In the genomic region with DNA sequence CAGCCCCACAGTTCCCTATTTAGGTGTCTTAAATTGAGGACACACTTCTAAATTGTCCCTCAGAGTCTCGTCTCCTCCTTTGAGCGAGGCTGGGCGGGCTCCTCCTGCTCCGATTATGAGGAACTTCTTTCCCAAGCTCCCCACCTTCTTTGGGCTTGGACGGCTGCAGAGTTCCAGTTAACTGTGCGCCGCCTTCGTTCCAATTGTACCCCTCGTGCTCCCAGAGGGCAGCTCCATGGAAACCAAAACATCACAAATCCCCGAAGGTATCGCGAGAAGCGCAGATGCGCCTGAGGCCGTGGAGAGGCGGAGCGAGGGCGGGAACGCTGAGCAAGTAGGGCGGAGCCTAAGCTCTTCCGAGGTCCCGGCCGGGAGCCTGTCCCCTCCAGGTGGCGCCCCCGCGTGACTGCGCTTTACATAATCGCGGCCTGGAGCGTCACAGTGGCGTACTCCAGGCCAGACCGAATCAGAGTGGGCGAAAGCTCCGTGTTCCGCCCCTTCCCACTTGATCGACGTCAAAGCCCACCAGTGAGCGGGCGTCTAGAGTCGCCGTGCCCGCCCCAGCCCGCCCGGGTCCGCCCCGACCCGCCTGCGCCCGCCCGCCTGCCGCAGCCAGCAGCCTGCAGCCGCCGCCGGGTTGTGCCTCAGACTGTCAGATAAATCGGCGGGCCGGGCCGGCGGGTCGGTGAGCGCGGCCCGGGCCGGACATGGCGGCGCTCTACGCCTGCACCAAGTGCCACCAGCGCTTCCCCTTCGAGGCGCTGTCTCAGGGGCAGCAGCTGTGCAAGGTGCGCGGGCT, we compare ENCODE assay signal across 1 cellular context.
TF ChIP-seq lines count a peak whose summit lies in the region.

Gene FAM76A (plus strand): TSS at position 588 of the 799 bp plus-strand sequence. CDS start 120 bp downstream, at position 708.

TF ChIP-seq in K562, 482 proteins besides CTCF, POLR2A, EP300 and RAD21 (continued from another document and continues in another):
- TF ChIP-seq ZNF318 (IDR thresholded peaks at IDR 0.05; ENCODE audit: borderline replicate concordance in 1 of 2, low read depth in 1 of 2) (no peak), CHD7 (IDR thresholded peaks at IDR 0.05; ENCODE audit: low read depth, low read length) (no peak), GATAD2A (IDR thresholded peaks at IDR 0.05) (no peak), TAF15 (IDR thresholded peaks at IDR 0.05; ENCODE audit: low read depth, low read length) (no peak), TAL1 (IDR thresholded peaks at IDR 0.05) (no peak), ZSCAN29 (IDR thresholded peaks at IDR 0.05) (no peak), DACH1 (IDR thresholded peaks at IDR 0.05; ENCODE audit: partially characterized antibody) (peak; percentile 8), SETDB1 (IDR thresholded peaks at IDR 0.05; ENCODE audit: low read length) (no peak), ZNF232 (CRISPR knock-in tag; IDR thresholded peaks at IDR 0.05) (no peak), SIX5 (IDR thresholded peaks at IDR 0.05; ENCODE audit: borderline replicate concordance in 1 of 2, insufficient read depth in 1 of 2, low read depth in 1 of 2, low read length in 2 of 2) (no peak), NFIX (CRISPR knock-in tag; IDR thresholded peaks at IDR 0.05; ENCODE audit: low read depth) (no peak), GTF2E2 (tag; IDR thresholded peaks at IDR 0.05) (no peak), KDM5B (IDR thresholded peaks at IDR 0.05; ENCODE audit: insufficient replicate concordance, low read depth, low read length) (no peak), MCM3 (IDR thresholded peaks at IDR 0.05) (no peak)
- TF ChIP-seq, protein P1, sequence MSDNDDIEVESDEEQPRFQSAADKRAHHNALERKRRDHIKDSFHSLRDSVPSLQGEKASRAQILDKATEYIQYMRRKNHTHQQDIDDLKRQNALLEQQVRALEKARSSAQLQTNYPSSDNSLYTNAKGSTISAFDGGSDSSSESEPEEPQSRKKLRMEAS (CRISPR knock-in tag; IDR thresholded peaks at IDR 0.05) = peak; percentile 98
- TF ChIP-seq, protein P2, sequence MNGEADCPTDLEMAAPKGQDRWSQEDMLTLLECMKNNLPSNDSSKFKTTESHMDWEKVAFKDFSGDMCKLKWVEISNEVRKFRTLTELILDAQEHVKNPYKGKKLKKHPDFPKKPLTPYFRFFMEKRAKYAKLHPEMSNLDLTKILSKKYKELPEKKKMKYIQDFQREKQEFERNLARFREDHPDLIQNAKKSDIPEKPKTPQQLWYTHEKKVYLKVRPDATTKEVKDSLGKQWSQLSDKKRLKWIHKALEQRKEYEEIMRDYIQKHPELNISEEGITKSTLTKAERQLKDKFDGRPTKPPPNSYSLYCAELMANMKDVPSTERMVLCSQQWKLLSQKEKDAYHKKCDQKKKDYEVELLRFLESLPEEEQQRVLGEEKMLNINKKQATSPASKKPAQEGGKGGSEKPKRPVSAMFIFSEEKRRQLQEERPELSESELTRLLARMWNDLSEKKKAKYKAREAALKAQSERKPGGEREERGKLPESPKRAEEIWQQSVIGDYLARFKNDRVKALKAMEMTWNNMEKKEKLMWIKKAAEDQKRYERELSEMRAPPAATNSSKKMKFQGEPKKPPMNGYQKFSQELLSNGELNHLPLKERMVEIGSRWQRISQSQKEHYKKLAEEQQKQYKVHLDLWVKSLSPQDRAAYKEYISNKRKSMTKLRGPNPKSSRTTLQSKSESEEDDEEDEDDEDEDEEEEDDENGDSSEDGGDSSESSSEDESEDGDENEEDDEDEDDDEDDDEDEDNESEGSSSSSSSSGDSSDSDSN (IDR thresholded peaks at IDR 0.05; ENCODE audit: borderline replicate concordance in 1 of 2, low read depth in 2 of 2, low read length in 2 of 2) = peak; percentile 26 to 49; a peak in 2 of 4 replicates
- TF ChIP-seq, protein P3, sequence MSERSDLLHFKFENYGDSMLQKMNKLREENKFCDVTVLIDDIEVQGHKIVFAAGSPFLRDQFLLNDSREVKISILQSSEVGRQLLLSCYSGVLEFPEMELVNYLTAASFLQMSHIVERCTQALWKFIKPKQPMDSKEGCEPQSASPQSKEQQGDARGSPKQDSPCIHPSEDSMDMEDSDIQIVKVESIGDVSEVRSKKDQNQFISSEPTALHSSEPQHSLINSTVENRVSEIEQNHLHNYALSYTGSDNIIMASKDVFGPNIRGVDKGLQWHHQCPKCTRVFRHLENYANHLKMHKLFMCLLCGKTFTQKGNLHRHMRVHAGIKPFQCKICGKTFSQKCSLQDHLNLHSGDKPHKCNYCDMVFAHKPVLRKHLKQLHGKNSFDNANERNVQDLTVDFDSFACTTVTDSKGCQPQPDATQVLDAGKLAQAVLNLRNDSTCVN (CRISPR knock-in tag; IDR thresholded peaks at IDR 0.05) = no peak
- TF ChIP-seq, protein P4, sequence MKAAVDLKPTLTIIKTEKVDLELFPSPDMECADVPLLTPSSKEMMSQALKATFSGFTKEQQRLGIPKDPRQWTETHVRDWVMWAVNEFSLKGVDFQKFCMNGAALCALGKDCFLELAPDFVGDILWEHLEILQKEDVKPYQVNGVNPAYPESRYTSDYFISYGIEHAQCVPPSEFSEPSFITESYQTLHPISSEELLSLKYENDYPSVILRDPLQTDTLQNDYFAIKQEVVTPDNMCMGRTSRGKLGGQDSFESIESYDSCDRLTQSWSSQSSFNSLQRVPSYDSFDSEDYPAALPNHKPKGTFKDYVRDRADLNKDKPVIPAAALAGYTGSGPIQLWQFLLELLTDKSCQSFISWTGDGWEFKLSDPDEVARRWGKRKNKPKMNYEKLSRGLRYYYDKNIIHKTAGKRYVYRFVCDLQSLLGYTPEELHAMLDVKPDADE (conservative IDR thresholded peaks at IDR 0.05; ENCODE audit: control insufficient read depth, low read depth, low read length) = peak; percentile 5; the same call in 1 of the 2 replicates
- TF ChIP-seq, protein P5, sequence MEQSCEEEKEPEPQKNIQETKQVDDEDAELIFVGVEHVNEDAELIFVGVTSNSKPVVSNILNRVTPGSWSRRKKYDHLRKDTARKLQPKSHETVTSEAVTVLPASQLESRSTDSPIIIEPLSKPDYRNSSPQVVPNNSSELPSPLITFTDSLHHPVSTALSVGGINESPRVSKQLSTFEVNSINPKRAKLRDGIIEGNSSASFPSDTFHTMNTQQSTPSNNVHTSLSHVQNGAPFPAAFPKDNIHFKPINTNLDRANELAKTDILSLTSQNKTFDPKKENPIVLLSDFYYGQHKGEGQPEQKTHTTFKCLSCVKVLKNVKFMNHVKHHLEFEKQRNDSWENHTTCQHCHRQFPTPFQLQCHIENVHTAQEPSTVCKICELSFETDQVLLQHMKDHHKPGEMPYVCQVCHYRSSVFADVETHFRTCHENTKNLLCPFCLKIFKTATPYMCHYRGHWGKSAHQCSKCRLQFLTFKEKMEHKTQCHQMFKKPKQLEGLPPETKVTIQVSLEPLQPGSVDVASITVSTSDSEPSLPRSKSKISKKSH (CRISPR knock-in tag; IDR thresholded peaks at IDR 0.05) = no peak
